In the genomic region with DNA sequence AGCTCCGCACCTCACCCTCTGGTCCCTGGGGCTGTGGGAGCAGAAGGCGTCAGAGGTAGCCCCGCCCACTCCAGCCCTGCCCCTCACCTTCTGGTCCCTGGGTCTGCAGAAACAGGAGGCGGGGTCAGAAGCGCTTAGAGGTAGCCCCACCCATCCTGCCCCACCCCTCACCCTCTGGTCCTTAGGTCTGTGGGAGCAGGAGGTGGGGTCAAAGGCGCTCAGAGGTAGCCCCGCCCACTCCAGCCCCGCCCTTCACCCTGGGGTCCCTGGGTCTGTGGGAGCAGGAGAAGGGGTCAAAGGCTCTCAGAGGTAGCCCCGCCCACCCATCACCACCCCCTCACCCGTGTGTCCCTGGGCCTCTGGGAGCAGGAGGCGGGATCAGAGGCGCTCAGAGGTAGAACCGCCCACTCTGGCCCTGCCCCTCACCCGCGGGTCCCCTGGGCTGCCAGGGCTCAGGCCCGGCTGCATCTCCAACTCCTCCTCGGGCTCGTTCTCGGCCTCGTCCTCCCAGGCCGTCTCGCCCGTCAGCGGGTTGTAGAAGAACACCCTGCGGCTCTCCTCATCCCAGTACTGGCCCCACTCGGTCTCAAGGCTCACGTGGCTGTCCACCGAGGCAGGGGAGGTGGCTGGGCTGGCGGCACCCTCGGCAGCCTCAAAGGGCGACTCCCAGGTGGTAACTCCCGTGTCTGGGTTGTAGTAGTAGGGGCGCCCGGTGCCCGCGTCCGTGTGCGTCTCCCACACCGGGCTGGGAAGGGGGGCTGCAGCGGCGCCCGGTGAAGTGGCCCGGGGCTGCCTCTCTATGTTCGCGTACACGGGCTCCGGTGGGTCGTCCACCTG, we compare ENCODE assay signal across 12 cellular contexts. TPM values are rescaled to one million over a fixed set of nuclear protein-coding genes. Genes with fewer than 3 reads are reported as not detected.
A peak's percentile ranks its signal among the peaks of the same experiment; 100 is the strongest.
DNase-seq lines count a peak whose midpoint lies in the region; ATAC-seq and TF ChIP-seq lines count a peak whose summit lies in the region.
"Had no signal": no experiment of that assay in that cellular context is flagged by ENCODE, and none has a peak within 500 bp of the region (broad histone marks: within the 10 kb centered on the region; RNA-seq: fewer than 3 reads in every experiment).

No MANE protein-coding gene starts in this region.

- no peak overlapping the region for H3K4me3 Mint-ChIP-seq in T-helper 2 cell treated with Interferon-gamma antibody and Interleukin-4, amounts not matched to agents 5 μg/mL and 100 μg/mL, for 36 hours

- 17% methylated on average over 40 of the region's 48 CpGs for WGBS in smooth muscle cell (ENCODE audit: low lambda C conversion rate)

- H3K79me2 ChIP-seq in smooth muscle cell (ENCODE audit: low read depth) = no peaks in the 10 kb centered on the region

- H3K27me3 Mint-ChIP-seq in T-helper 2 cell treated with Interferon-gamma antibody and Interleukin-4, amounts not matched to agents 5 μg/mL and 100 μg/mL, for 36 hours (ENCODE audit: low read depth) = no peaks in the 10 kb centered on the region

- H3F3A ChIP-seq in smooth muscle cell (ENCODE audit: low read depth) = no peaks in the 10 kb centered on the region

- peaks cover 13% of the 10 kb centered on the region; the same call in 1 of the 2 replicates for H3K27me3 ChIP-seq in iPS-20b (ENCODE audit: insufficient read depth, low read length)
- H3K27me3 ChIP-seq in smooth muscle cell (ENCODE audit: low read depth) = no peaks in the 10 kb centered on the region
- no peaks in the 10 kb centered on the region for H3K27me3 ChIP-seq in MG63
- H3K27me3 ChIP-seq: thyroid gland had no signal

- peak overlapping the region; percentile 92 for H2AFZ ChIP-seq in smooth muscle cell (ENCODE audit: low read depth)

- peak; percentile 90 for ATAC-seq in SK-N-SH treated with all-trans-retinoic acid at 6 μM for 48 hours

- TF ChIP-seq CTCF in smooth muscle cell (IDR thresholded peaks at IDR 0.05; ENCODE audit: borderline replicate concordance, insufficient read depth, poor library complexity, severe bottlenecking) = no peak

- DNase-seq in NCI-H748 (lab: John Stamatoyannopoulos, UW; ENCODE audit: unreplicated experiment) (peak; percentile 29), NCI-H748 treated with DMSO at 0.1 percent for 48 hours (lab: John Stamatoyannopoulos, UW) (no peak), smooth muscle cell (lab: John Stamatoyannopoulos, UW; ENCODE audit: unreplicated experiment) (peak; percentile 12), NCI-H128 (lab: John Stamatoyannopoulos, UW; ENCODE audit: unreplicated experiment) (no peak), MG63 (no peak)
- DNase-seq in T-helper 2 cell treated with Interferon-gamma antibody and Interleukin-4, amounts not matched to agents 5 μg/mL and 100 μg/mL, for 36 hours (ENCODE audit: low spot score) = no peak
- DNase-seq: activated naive CD4-positive, alpha-beta T cell treated with anti-CD3 and anti-CD28 coated beads, Interleukin-2, amount 50 U/mL, for 16 hours; stimulated activated CD4-positive, alpha-beta T cell treated with anti-CD3 and anti-CD28 coated beads, Interleukin-12 subunit alpha, Interleukin-12 subunit beta, amount 100 ng/mL, for 4 hours; SW 1271 had no signal

- peaks cover 21% of the 10 kb centered on the region for H3K4me1 Mint-ChIP-seq in T-helper 2 cell treated with Interferon-gamma antibody and Interleukin-4, amounts not matched to agents 5 μg/mL and 100 μg/mL, for 36 hours (ENCODE audit: low read depth)

- H3K36me3 ChIP-seq in iPS-20b (ENCODE audit: insufficient read depth, low read depth, low read length) (no peaks in the 10 kb centered on the region), smooth muscle cell (ENCODE audit: low read depth) (no peaks in the 10 kb centered on the region), MG63 (no peaks in the 10 kb centered on the region)

- H3K9me3 Mint-ChIP-seq in T-helper 2 cell treated with Interferon-gamma antibody and Interleukin-4, amounts not matched to agents 5 μg/mL and 100 μg/mL, for 36 hours = no peaks in the 10 kb centered on the region

- H3K27ac Mint-ChIP-seq in T-helper 2 cell treated with Interferon-gamma antibody and Interleukin-4, amounts not matched to agents 5 μg/mL and 100 μg/mL, for 36 hours = no peak overlapping the region

- no peaks in the 10 kb centered on the region for H3K9me3 ChIP-seq in iPS-20b (ENCODE audit: insufficient read depth, low read depth, low read length)
- H3K9me3 ChIP-seq in smooth muscle cell (replicated peaks; ENCODE audit: low read depth) = no peaks in the 10 kb centered on the region
- H3K9me3 ChIP-seq in MG63 = no peaks in the 10 kb centered on the region
- H3K9me3 ChIP-seq: thyroid gland had no signal

- H4K20me1 ChIP-seq in smooth muscle cell (ENCODE audit: low read depth) = peaks cover 4% of the 10 kb centered on the region

- H3K36me3 Mint-ChIP-seq in T-helper 2 cell treated with Interferon-gamma antibody and Interleukin-4, amounts not matched to agents 5 μg/mL and 100 μg/mL, for 36 hours (ENCODE audit: low read depth) = peaks cover 58% of the 10 kb centered on the region

- H3K4me3 ChIP-seq in iPS-20b (ENCODE audit: low read length) (peak overlapping the region; percentile 73; the same call in 1 of the 2 replicates), smooth muscle cell (peak overlapping the region; percentile 41), MG63 (no peak overlapping the region)
- H3K4me3 ChIP-seq: thyroid gland had no signal

- H3K27ac ChIP-seq in iPS-20b (ENCODE audit: low read length) = no peak overlapping the region
- H3K27ac ChIP-seq in smooth muscle cell (ENCODE audit: low read depth) = no peak overlapping the region

- H3K4me1 ChIP-seq in iPS-20b (ENCODE audit: insufficient read depth, low read length) (peaks cover 4% of the 10 kb centered on the region; the same call in 1 of the 2 replicates), smooth muscle cell (ENCODE audit: low read depth) (peaks cover 6% of the 10 kb centered on the region)

- H3K9ac ChIP-seq in iPS-20b (ENCODE audit: low read depth, low read length) (peak overlapping the region; percentile 48; the same call in 1 of the 2 replicates), smooth muscle cell (ENCODE audit: low read depth) (no peak overlapping the region)

- peak overlapping the region; percentile 90 for H3K4me2 ChIP-seq in smooth muscle cell

TF ChIP-seq in SK-N-SH treated with all-trans-retinoic acid at 6 μM for 48 hours, 23 proteins besides CTCF, POLR2A, EP300 and RAD21:
- TF ChIP-seq GLIS3 (CRISPR knock-in tag; IDR thresholded peaks at IDR 0.05) = no peak
- no peak for TF ChIP-seq BACH2 (CRISPR knock-in tag; IDR thresholded peaks at IDR 0.05; ENCODE audit: borderline replicate concordance)
- TF ChIP-seq ZFP30 (CRISPR knock-in tag; IDR thresholded peaks at IDR 0.05) = no peak
- TF ChIP-seq SNAI2 (CRISPR knock-in tag; IDR thresholded peaks at IDR 0.05) = no peak
- TF ChIP-seq RARB (CRISPR knock-in tag; IDR thresholded peaks at IDR 0.05) = no peak
- no peak for TF ChIP-seq CSDC2 (CRISPR knock-in tag; IDR thresholded peaks at IDR 0.05)
- TF ChIP-seq, protein P1, sequence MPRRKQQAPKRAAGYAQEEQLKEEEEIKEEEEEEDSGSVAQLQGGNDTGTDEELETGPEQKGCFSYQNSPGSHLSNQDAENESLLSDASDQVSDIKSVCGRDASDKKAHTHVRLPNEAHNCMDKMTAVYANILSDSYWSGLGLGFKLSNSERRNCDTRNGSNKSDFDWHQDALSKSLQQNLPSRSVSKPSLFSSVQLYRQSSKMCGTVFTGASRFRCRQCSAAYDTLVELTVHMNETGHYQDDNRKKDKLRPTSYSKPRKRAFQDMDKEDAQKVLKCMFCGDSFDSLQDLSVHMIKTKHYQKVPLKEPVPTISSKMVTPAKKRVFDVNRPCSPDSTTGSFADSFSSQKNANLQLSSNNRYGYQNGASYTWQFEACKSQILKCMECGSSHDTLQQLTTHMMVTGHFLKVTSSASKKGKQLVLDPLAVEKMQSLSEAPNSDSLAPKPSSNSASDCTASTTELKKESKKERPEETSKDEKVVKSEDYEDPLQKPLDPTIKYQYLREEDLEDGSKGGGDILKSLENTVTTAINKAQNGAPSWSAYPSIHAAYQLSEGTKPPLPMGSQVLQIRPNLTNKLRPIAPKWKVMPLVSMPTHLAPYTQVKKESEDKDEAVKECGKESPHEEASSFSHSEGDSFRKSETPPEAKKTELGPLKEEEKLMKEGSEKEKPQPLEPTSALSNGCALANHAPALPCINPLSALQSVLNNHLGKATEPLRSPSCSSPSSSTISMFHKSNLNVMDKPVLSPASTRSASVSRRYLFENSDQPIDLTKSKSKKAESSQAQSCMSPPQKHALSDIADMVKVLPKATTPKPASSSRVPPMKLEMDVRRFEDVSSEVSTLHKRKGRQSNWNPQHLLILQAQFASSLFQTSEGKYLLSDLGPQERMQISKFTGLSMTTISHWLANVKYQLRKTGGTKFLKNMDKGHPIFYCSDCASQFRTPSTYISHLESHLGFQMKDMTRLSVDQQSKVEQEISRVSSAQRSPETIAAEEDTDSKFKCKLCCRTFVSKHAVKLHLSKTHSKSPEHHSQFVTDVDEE (CRISPR knock-in tag; IDR thresholded peaks at IDR 0.05) = no peak
- TF ChIP-seq ESRRG (CRISPR knock-in tag; IDR thresholded peaks at IDR 0.05) = no peak
- no peak for TF ChIP-seq ZFP3 (CRISPR knock-in tag; IDR thresholded peaks at IDR 0.05)
- TF ChIP-seq PPARA (CRISPR knock-in tag; IDR thresholded peaks at IDR 0.05; ENCODE audit: borderline replicate concordance) = no peak

RNA-seq across cellular contexts. Expression of a gene that starts 27.2 kb away (rescaled TPM):
- 3.0 and 3.6 TPM in 2 replicates for total RNA-seq in smooth muscle cell
- 3.7 and 9.0 TPM in 2 replicates for polyA plus RNA-seq in smooth muscle cell
- total RNA-seq in MG63 (2014; rRNA removed; shearing (Covaris generic); ENCODE audit: low replicate concordance) = 0.07 and 1.5 TPM in 2 replicates

Comparison
In these comparisons a context has a peak if more than half of its experiments do, and no peak if none do; other contexts are left out.
1. DNase-seq: peak in NCI-H748 (single experiment) and smooth muscle cell (single experiment); none in NCI-H748 treated with DMSO at 0.1 percent for 48 hours (single experiment), T-helper 2 cell treated with Interferon-gamma antibody and Interleukin-4, amounts not matched to agents 5 μg/mL and 100 μg/mL, for 36 hours (single experiment), NCI-H128 (single experiment) and MG63 (single experiment).